ENCODE assay signal across 10 cellular contexts in genomic region chr11:17846852-17847453, GRCh38.
A peak's percentile ranks its signal among the peaks of the same experiment; 100 is the strongest.
DNase-seq lines count a peak whose midpoint lies in the region; ATAC-seq and TF ChIP-seq lines count a peak whose summit lies in the region.
"Had no signal": no experiment of that assay in that cellular context is flagged by ENCODE, and none has a peak within 500 bp of the region (broad histone marks: within the 10 kb centered on the region; RNA-seq: fewer than 3 reads in every experiment).

No MANE protein-coding gene starts in this region.

- no peaks in the 10 kb centered on the region for H3K36me3 ChIP-seq in RWPE2 (ENCODE audit: low read depth)
- H3K36me3 ChIP-seq in MM.1S (replicated peaks; ENCODE audit: insufficient read depth, low read length) = no peaks in the 10 kb centered on the region
- no peaks in the 10 kb centered on the region for H3K36me3 ChIP-seq in testis (ENCODE audit: low read depth, missing control alignments)

- H3K27ac ChIP-seq in RWPE2 (ENCODE audit: poor library complexity, severe bottlenecking) (no peak overlapping the region), MM.1S (ENCODE audit: low read length) (no peak overlapping the region), testis (no peak overlapping the region)

- H4K20me1 ChIP-seq in MM.1S (ENCODE audit: insufficient read depth, low read length) = no peaks in the 10 kb centered on the region

- WGBS in lower leg skin, 2 donors = 66 to 70% methylated on average over 7 of the region's 7 CpGs
- 69 to 76% methylated on average over 3 to 7 of the region's 7 CpGs for WGBS in testis, 2 donors

- no peaks in the 10 kb centered on the region for H3K79me2 ChIP-seq in MM.1S (ENCODE audit: low read length)

- peaks cover 7% of the 10 kb centered on the region for H3K4me1 ChIP-seq in RWPE2 (ENCODE audit: insufficient read depth, poor library complexity, severe bottlenecking)
- no peaks in the 10 kb centered on the region for H3K4me1 ChIP-seq in MM.1S (ENCODE audit: low read length)
- H3K4me1 ChIP-seq in testis = no peaks in the 10 kb centered on the region

- H3K9ac ChIP-seq in MM.1S (ENCODE audit: low read length) = no peak overlapping the region

- TF ChIP-seq POLR2A in lower leg skin (IDR thresholded peaks at IDR 0.05) (no peak), testis (IDR thresholded peaks at IDR 0.05) (no peak)

- H2AFZ ChIP-seq in MM.1S (ENCODE audit: low read length) = no peak overlapping the region

- no peak; the same call in 2 of the 3 replicates for ATAC-seq in RWPE2 (ENCODE audit: low read depth)
- no peak for ATAC-seq in activated CD4-positive, CD25-positive, alpha-beta regulatory T cell treated with anti-CD3 and anti-CD28 coated beads, Interleukin-2, amount 50 U/mL, for 24 hours

- no peak overlapping the region for H3K4me2 ChIP-seq in MM.1S (ENCODE audit: low read depth, low read length)

- peak; percentile 19 for TF ChIP-seq CTCF in RWPE2 (IDR thresholded peaks at IDR 0.05; ENCODE audit: poor library complexity, severe bottlenecking)
- TF ChIP-seq CTCF in fibroblast of pulmonary artery (IDR thresholded peaks at IDR 0.05; ENCODE audit: low read length, missing control alignments) = peak; percentile 22
- no peak for TF ChIP-seq CTCF in lower leg skin (IDR thresholded peaks at IDR 0.05)
- TF ChIP-seq CTCF in MM.1S (IDR thresholded peaks at IDR 0.05; ENCODE audit: low read length) = no peak
- peak in 1 of 3 experiments; percentile 9 for TF ChIP-seq CTCF in testis (IDR thresholded peaks at IDR 0.05)

- intact Hi-C loops in lower leg skin (cut with DNase I; ENCODE audit: low total_unique reads) = no loop called here
- intact Hi-C loops in testis (cut with DNase I; ENCODE audit: low total_unique reads) = no loop called here

- H3K9me2 ChIP-seq in MM.1S (replicated peaks; ENCODE audit: insufficient read depth, low read length) = no peaks in the 10 kb centered on the region

- DNase-seq in H4 (ENCODE audit: low spot score) = peak; percentile 66
- no peak for DNase-seq in RWPE2 (ENCODE audit: low spot score)
- DNase-seq in fibroblast of pulmonary artery (ENCODE audit: low read depth) = peak; percentile 26
- peak; percentile 29 for DNase-seq in renal cortical epithelial cell (ENCODE audit: low read depth)
- no peak for DNase-seq in lower leg skin (ENCODE audit: low spot score in 2 of 2)
- DNase-seq in MM.1S = no peak
- no peak for DNase-seq in testis
- DNase-seq: activated CD4-positive, alpha-beta memory T cell treated with anti-CD3 and anti-CD28 coated beads, Interleukin-2, amount 10 ng/mL, durations not matched to agents 7 days and 5 days; NCI-H2171 treated with DMSO at 0.1 percent for 48 hours had no signal

- H3K4me3 ChIP-seq in RWPE2 (ENCODE audit: severe bottlenecking) = no peak overlapping the region
- H3K4me3 ChIP-seq in fibroblast of pulmonary artery (replicated peaks; ENCODE audit: low read depth, low read length) = no peak overlapping the region
- no peak overlapping the region for H3K4me3 ChIP-seq in lower leg skin (ENCODE audit: low read depth, poor library complexity, severe bottlenecking)
- H3K4me3 ChIP-seq in MM.1S (ENCODE audit: low read length) = no peak overlapping the region
- H3K4me3 ChIP-seq in testis = no peak overlapping the region

- no peaks in the 10 kb centered on the region for H3K27me3 ChIP-seq in RWPE2 (ENCODE audit: insufficient read depth, poor library complexity, severe bottlenecking)
- H3K27me3 ChIP-seq in MM.1S (replicated peaks; ENCODE audit: insufficient read depth, low read length) = no peaks in the 10 kb centered on the region
- no peaks in the 10 kb centered on the region for H3K27me3 ChIP-seq in testis

- H3K9me3 ChIP-seq in RWPE2 (ENCODE audit: severe bottlenecking) (no peaks in the 10 kb centered on the region), MM.1S (replicated peaks; ENCODE audit: insufficient read depth, low read length) (no peaks in the 10 kb centered on the region), testis (no peaks in the 10 kb centered on the region)

- H3F3A ChIP-seq in MM.1S (ENCODE audit: insufficient read depth, low read length) = no peaks in the 10 kb centered on the region

Comparison
In these comparisons a context has a peak if more than half of its experiments do, and no peak if none do; other contexts are left out.
1. DNase-seq: peak in H4 (single experiment), fibroblast of pulmonary artery (single experiment) and renal cortical epithelial cell (single experiment); none in RWPE2 (single experiment), lower leg skin (0 of 2), MM.1S (single experiment) and testis (single experiment).
2. CTCF ChIP-seq: peak in RWPE2 (single experiment) and fibroblast of pulmonary artery (single experiment); none in lower leg skin (0 of 3) and MM.1S (single experiment).